ENCODE assay signal across 1 cellular context in the genomic region with DNA sequence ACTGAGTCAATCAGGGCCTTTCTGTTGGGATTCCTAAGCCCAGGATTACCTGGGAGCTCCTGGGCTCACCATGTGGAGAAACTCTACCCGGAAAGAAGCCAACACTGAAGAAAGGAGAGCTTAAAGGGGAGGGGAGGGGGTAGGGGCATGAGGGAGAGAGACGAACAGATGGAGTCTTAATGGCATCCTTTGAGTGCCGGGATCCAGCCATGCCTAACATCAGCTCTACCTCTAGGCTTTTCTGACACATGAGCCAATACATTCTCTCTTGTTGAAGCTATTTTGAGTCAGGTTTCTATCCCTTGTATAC.
TF ChIP-seq lines count a peak whose summit lies in the region.

No MANE protein-coding gene starts in this region.

TF ChIP-seq in K562, 482 proteins besides CTCF, POLR2A, EP300 and RAD21 (continued from another document):
- no peak for TF ChIP-seq TAF1 (IDR thresholded peaks at IDR 0.05; ENCODE audit: control insufficient read depth, extremely low read depth, insufficient read depth, low read length, severe bottlenecking)
- TF ChIP-seq ZNF143 (CRISPR knock-in tag; IDR thresholded peaks at IDR 0.05): no peak
- TF ChIP-seq MECOM (CRISPR knock-in tag; IDR thresholded peaks at IDR 0.05): no peak
- no peak for TF ChIP-seq MCM3 (IDR thresholded peaks at IDR 0.05)
- no peak for TF ChIP-seq MAFG (tag; conservative IDR thresholded peaks at IDR 0.05)
- no peak for TF ChIP-seq PATZ1 (CRISPR knock-in tag; IDR thresholded peaks at IDR 0.05; ENCODE audit: borderline replicate concordance)
